14 cellular contexts compared by ENCODE assay signal in the genomic region with DNA sequence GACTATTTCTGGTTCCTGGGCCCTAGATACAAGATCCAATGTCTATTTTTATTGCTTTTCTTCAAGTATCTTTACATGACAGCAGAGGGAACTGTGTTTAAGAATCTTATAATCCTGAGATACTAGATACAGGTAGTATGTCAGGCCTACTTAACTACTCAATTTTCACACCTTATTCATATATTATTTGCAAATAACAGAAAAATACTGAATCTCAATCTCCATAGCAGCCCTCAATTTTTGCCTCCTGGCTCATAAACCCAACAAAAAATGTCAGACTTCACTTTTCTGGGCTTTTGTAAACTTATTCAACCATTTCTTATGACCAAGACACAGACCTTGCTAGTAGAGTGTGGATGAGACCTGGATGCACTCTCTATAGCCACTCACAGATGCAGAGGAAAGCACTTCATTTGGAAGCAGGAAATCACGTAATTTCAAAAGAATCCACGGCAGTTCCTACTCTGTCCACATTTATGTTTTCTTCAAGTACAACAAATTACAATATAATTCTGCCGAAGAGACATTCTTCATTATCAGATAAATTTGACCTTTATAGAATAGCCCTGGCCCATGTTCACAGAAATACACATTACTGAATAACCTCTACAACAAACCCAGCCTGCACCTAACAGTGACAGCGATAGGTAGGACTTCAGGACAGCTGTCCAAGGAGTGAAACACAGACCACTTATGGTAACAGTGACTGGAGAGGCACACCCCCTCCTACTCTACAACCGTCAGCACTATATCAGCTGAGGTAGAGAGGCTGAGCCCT.
DNase-seq lines count a peak whose midpoint lies in the region; ATAC-seq, FAIRE-seq and TF ChIP-seq lines count a peak whose summit lies in the region.
"Had no signal": no experiment of that assay in that cellular context is flagged by ENCODE, and none has a peak within 500 bp of the region (broad histone marks: within the 10 kb centered on the region; RNA-seq: fewer than 3 reads in every experiment).

No MANE protein-coding gene starts in this region.

- peaks cover 16% of the 10 kb centered on the region for H3K79me2 ChIP-seq in endothelial cell of umbilical vein (ENCODE audit: control insufficient read depth, insufficient read depth, low read length)
- H3K79me2 ChIP-seq: parathyroid adenoma had no signal

- no peaks in the 10 kb centered on the region for H3K9me3 Mint-ChIP-seq in naive thymus-derived CD8-positive, alpha-beta T cell
- H3K9me3 Mint-ChIP-seq in activated T-helper 1 cell treated with anti-CD3 and anti-CD28 coated beads, Interleukin-12 subunit alpha, Interleukin-12 subunit beta, Interleukin-2, Interleukin-4 antibody, amounts not matched to agents 30 ng/mL and 10 ng/mL and 1 ng/mL, durations not matched to agents 14 hours and 24 hours and 36 hours = no peaks in the 10 kb centered on the region
- H3K9me3 Mint-ChIP-seq: central memory CD8-positive, alpha-beta T cell had no signal

- peak overlapping the region; percentile 47 for H3K4me2 ChIP-seq in endothelial cell of umbilical vein (ENCODE audit: insufficient read depth, low read length)

- DNase-seq in AG10803 (ENCODE audit: low read depth) (peak; percentile 71), T-helper 17 cell (no peak), endothelial cell of umbilical vein (ENCODE audit: low read depth, low spot score) (peak; percentile 90), HEK293T (ENCODE audit: extremely low spot score) (no peak)
- no peak for DNase-seq in naive thymus-derived CD8-positive, alpha-beta T cell
- no peak for DNase-seq in activated T-helper 1 cell treated with anti-CD3 and anti-CD28 coated beads, Interleukin-12 subunit alpha, Interleukin-12 subunit beta, Interleukin-2, Interleukin-4 antibody, amounts not matched to agents 30 ng/mL and 10 ng/mL and 1 ng/mL, durations not matched to agents 14 hours and 24 hours and 36 hours (ENCODE audit: low spot score)
- no peak for DNase-seq in activated CD4-positive, alpha-beta T cell treated with anti-CD3 and anti-CD28 coated beads, Interleukin-2, amount 50 U/mL, for 4 hours
- DNase-seq: activated CD8-positive, alpha-beta T cell treated with anti-CD3 and anti-CD28 coated beads, Interleukin-2, amount 10 ng/mL, durations not matched to agents 7 days and 5 days; activated effector memory CD4-positive, alpha-beta T cell treated with Interleukin-2 at 50 U/mL for 16 hours; SHP77 treated with DMSO at 0.1 percent for 48 hours; transverse colon had no signal

- H3K4me1 ChIP-seq in endothelial cell of umbilical vein (ENCODE audit: control insufficient read depth, extremely low read depth, insufficient read depth, low read length) = peaks cover 20% of the 10 kb centered on the region
- H3K4me1 ChIP-seq: parathyroid adenoma, transverse colon had no signal

- no peak overlapping the region for H2AFZ ChIP-seq in endothelial cell of umbilical vein (ENCODE audit: low read depth, low read length)
- H2AFZ ChIP-seq: parathyroid adenoma had no signal

- H3K36me3 Mint-ChIP-seq in T-helper 17 cell (ENCODE audit: low read depth) = peaks cover 7% of the 10 kb centered on the region
- peaks cover 0 to 72% (median 15%) of the 10 kb centered on the region in 3 donors for H3K36me3 Mint-ChIP-seq in naive thymus-derived CD8-positive, alpha-beta T cell
- H3K36me3 Mint-ChIP-seq in activated T-helper 1 cell treated with anti-CD3 and anti-CD28 coated beads, Interleukin-12 subunit alpha, Interleukin-12 subunit beta, Interleukin-2, Interleukin-4 antibody, amounts not matched to agents 30 ng/mL and 10 ng/mL and 1 ng/mL, durations not matched to agents 14 hours and 24 hours and 36 hours (ENCODE audit: low read depth) = peaks cover 34% of the 10 kb centered on the region

- FAIRE-seq in endothelial cell of umbilical vein (lab: Jason Lieb, UNC) = peak; percentile 89

- peak; percentile 1; the same call in 1 of the 2 replicates for TF ChIP-seq CTCF in AG10803 (conservative IDR thresholded peaks at IDR 0.05; ENCODE audit: low read length)
- TF ChIP-seq CTCF in endothelial cell of umbilical vein (IDR thresholded peaks at IDR 0.05; ENCODE audit: extremely low read depth in 1 of 2, insufficient read depth in 1 of 2, low read depth in 1 of 2, low read length in 2 of 2) = no peak

- TSS peak; percentile 72 for BruUV-seq in endothelial cell of umbilical vein (replicated peaks; lab: Mats Ljungman, UMichigan)

- no peak for ATAC-seq in T-helper 17 cell
- no peak for ATAC-seq in naive thymus-derived CD8-positive, alpha-beta T cell
- no peak for ATAC-seq in GM18909 (IDR thresholded peaks at IDR 0.05; ENCODE audit: poor library complexity, unreplicated experiment)
- ATAC-seq: activated CD8-positive, alpha-beta T cell treated with anti-CD3 and anti-CD28 coated beads, Interleukin-2, amount 10 ng/mL, durations not matched to agents 7 days and 5 days had no signal

- peak overlapping the region; percentile 60 for H3K27ac ChIP-seq in endothelial cell of umbilical vein (ENCODE audit: insufficient read depth, low read depth, low read length)
- H3K27ac ChIP-seq: parathyroid adenoma, transverse colon had no signal

- H3K9me3 ChIP-seq in T-helper 17 cell (ENCODE audit: control insufficient read depth, low read length, poor library complexity, severe bottlenecking) (no peaks in the 10 kb centered on the region), endothelial cell of umbilical vein (replicated peaks; ENCODE audit: control insufficient read depth, insufficient read depth, low read length) (no peaks in the 10 kb centered on the region)
- H3K9me3 ChIP-seq: transverse colon had no signal

- peak overlapping the region; percentile 45 for H3K27ac Mint-ChIP-seq in T-helper 17 cell
- peak overlapping the region in 6 of 10 donors; percentile 6 to 50 (median 34) for H3K27ac Mint-ChIP-seq in naive thymus-derived CD8-positive, alpha-beta T cell
- no peak overlapping the region for H3K27ac Mint-ChIP-seq in activated T-helper 1 cell treated with anti-CD3 and anti-CD28 coated beads, Interleukin-12 subunit alpha, Interleukin-12 subunit beta, Interleukin-2, Interleukin-4 antibody, amounts not matched to agents 30 ng/mL and 10 ng/mL and 1 ng/mL, durations not matched to agents 14 hours and 24 hours and 36 hours
- H3K27ac Mint-ChIP-seq: activated CD8-positive, alpha-beta T cell treated with anti-CD3 and anti-CD28 coated beads, Interleukin-2, amount 10 ng/mL, durations not matched to agents 7 days and 5 days had no signal

- H3K4me1 Mint-ChIP-seq in T-helper 17 cell = peaks cover 7% of the 10 kb centered on the region
- H3K4me1 Mint-ChIP-seq in naive thymus-derived CD8-positive, alpha-beta T cell = peaks cover 0 to 9% (median 4%) of the 10 kb centered on the region in 4 donors
- H3K4me1 Mint-ChIP-seq in activated T-helper 1 cell treated with anti-CD3 and anti-CD28 coated beads, Interleukin-12 subunit alpha, Interleukin-12 subunit beta, Interleukin-2, Interleukin-4 antibody, amounts not matched to agents 30 ng/mL and 10 ng/mL and 1 ng/mL, durations not matched to agents 14 hours and 24 hours and 36 hours (ENCODE audit: low read depth) = no peaks in the 10 kb centered on the region

- H4K20me1 ChIP-seq in endothelial cell of umbilical vein (replicated peaks; ENCODE audit: control insufficient read depth, extremely low read depth, insufficient read depth, low read length) = no peaks in the 10 kb centered on the region

- CTCF ChIA-PET in endothelial cell of umbilical vein (lab: Charles Lee) = interaction anchor here (2.2 kb wide), 1 partner anchor 69 kb away, joined by 8 read pairs; a partner anchor contains a TSS
- CTCF ChIA-PET in HEK293T (lab: Yijun Ruan, JAX) = no interaction called here

- H3K9me1 ChIP-seq in endothelial cell of umbilical vein (replicated peaks; ENCODE audit: control insufficient read depth, extremely low read depth, insufficient read depth, low read length) = no peaks in the 10 kb centered on the region

- POLR2A ChIA-PET in endothelial cell of umbilical vein (lab: Charles Lee) = no interaction called here
- POLR2A ChIA-PET in naive thymus-derived CD8-positive, alpha-beta T cell (lab: Charles Lee) = no interaction called here
- POLR2A ChIA-PET in HEK293T (lab: Yijun Ruan, JAX) = no interaction called here

- H3K27me3 Mint-ChIP-seq in T-helper 17 cell = no peaks in the 10 kb centered on the region
- H3K27me3 Mint-ChIP-seq in naive thymus-derived CD8-positive, alpha-beta T cell = no peaks in the 10 kb centered on the region
- no peaks in the 10 kb centered on the region for H3K27me3 Mint-ChIP-seq in activated T-helper 1 cell treated with anti-CD3 and anti-CD28 coated beads, Interleukin-12 subunit alpha, Interleukin-12 subunit beta, Interleukin-2, Interleukin-4 antibody, amounts not matched to agents 30 ng/mL and 10 ng/mL and 1 ng/mL, durations not matched to agents 14 hours and 24 hours and 36 hours (ENCODE audit: insufficient read depth)
- H3K27me3 Mint-ChIP-seq: central memory CD8-positive, alpha-beta T cell had no signal

- peak overlapping the region; percentile 46 for H3K9ac ChIP-seq in endothelial cell of umbilical vein (replicated peaks; ENCODE audit: extremely low read depth, insufficient read depth, low read length)
- H3K9ac ChIP-seq: parathyroid adenoma had no signal

- H3K27me3 ChIP-seq in endothelial cell of umbilical vein (ENCODE audit: control insufficient read depth in 2 of 2, insufficient read depth in 2 of 2, low read length in 2 of 2) = no peaks in the 10 kb centered on the region
- H3K27me3 ChIP-seq: transverse colon had no signal

- no peak overlapping the region for H3K4me3 ChIP-seq in AG10803 (ENCODE audit: low read length)
- H3K4me3 ChIP-seq in endothelial cell of umbilical vein (replicated peaks in 1 of 3; ENCODE audit: insufficient read depth in 1 of 3, low read depth in 1 of 3, low read length in 3 of 3) = no peak overlapping the region
- H3K4me3 ChIP-seq: transverse colon had no signal

- no peak for TF ChIP-seq POLR2A in endothelial cell of umbilical vein (IDR thresholded peaks at IDR 0.05; ENCODE audit: low read depth, low read length)

- dilution Hi-C loops in endothelial cell of umbilical vein (cut with MboI; ENCODE audit: extremely low pct_ligation_motif_present, low sequenced_read_pairs) = no loop called here

- intact Hi-C loops in endothelial cell of umbilical vein (cut with micrococcal nuclease) = loop anchor here (1.0 kb wide), 1 partner anchor 70 kb away; a partner anchor contains a TSS
- intact Hi-C loops in activated T-helper 1 cell treated with anti-CD3 and anti-CD28 coated beads, Interleukin-12 subunit alpha, Interleukin-12 subunit beta, Interleukin-2, Interleukin-4 antibody, amounts not matched to agents 30 ng/mL and 10 ng/mL and 1 ng/mL, durations not matched to agents 14 hours and 24 hours and 36 hours (cut with micrococcal nuclease) = no loop called here

- H3K36me3 ChIP-seq in endothelial cell of umbilical vein (ENCODE audit: control insufficient read depth in 2 of 2, extremely low read depth in 1 of 2, insufficient read depth in 2 of 2, low read length in 2 of 2) = peaks cover 6 to 11% of the 10 kb centered on the region in 2 experiments

- H3K4me3 Mint-ChIP-seq in T-helper 17 cell = no peak overlapping the region
- no peak overlapping the region for H3K4me3 Mint-ChIP-seq in naive thymus-derived CD8-positive, alpha-beta T cell
- no peak overlapping the region for H3K4me3 Mint-ChIP-seq in activated T-helper 1 cell treated with anti-CD3 and anti-CD28 coated beads, Interleukin-12 subunit alpha, Interleukin-12 subunit beta, Interleukin-2, Interleukin-4 antibody, amounts not matched to agents 30 ng/mL and 10 ng/mL and 1 ng/mL, durations not matched to agents 14 hours and 24 hours and 36 hours
- H3K4me3 Mint-ChIP-seq: activated CD8-positive, alpha-beta T cell treated with anti-CD3 and anti-CD28 coated beads, Interleukin-2, amount 10 ng/mL, durations not matched to agents 7 days and 5 days; central memory CD8-positive, alpha-beta T cell had no signal

Comparison
In these comparisons a context has a peak if more than half of its experiments do, and no peak if none do; other contexts are left out.
1. DNase-seq: peak in AG10803 (single experiment) and endothelial cell of umbilical vein (single experiment); none in T-helper 17 cell (0 of 3), naive thymus-derived CD8-positive, alpha-beta T cell (0 of 10), activated T-helper 1 cell treated with anti-CD3 and anti-CD28 coated beads, Interleukin-12 subunit alpha, Interleukin-12 subunit beta, Interleukin-2, Interleukin-4 antibody, amounts not matched to agents 30 ng/mL and 10 ng/mL and 1 ng/mL, durations not matched to agents 14 hours and 24 hours and 36 hours (single experiment), HEK293T (single experiment) and activated CD4-positive, alpha-beta T cell treated with anti-CD3 and anti-CD28 coated beads, Interleukin-2, amount 50 U/mL, for 4 hours (0 of 2).